Comparison of ENCODE assay signal across 16 cellular contexts in genomic region chr12:58906917-58907316, GRCh38.
"Had no signal": no experiment of that assay in that cellular context is flagged by ENCODE, and none has a peak within 500 bp of the region (broad histone marks: within the 10 kb centered on the region; RNA-seq: fewer than 3 reads in every experiment).

No MANE protein-coding gene starts in this region.

- H3K4me1 ChIP-seq: lower lobe of right lung had no signal

- H3K27ac ChIP-seq: ascending aorta, gastrocnemius medialis, heart right ventricle, lower lobe of right lung, neutrophil, thyroid gland had no signal

- H3K36me3 ChIP-seq: gastrocnemius medialis, neutrophil had no signal

- DNase-seq: activated CD4-positive, alpha-beta memory T cell treated with anti-CD3 and anti-CD28 coated beads for 36 hours; activated CD8-positive, alpha-beta memory T cell treated with anti-CD3 and anti-CD28 coated beads, Interleukin-2, amount 10 ng/mL, durations not matched to agents 7 days and 5 days; activated naive CD4-positive, alpha-beta T cell treated with anti-CD3 and anti-CD28 coated beads, Interleukin-2, amount 10 ng/mL, durations not matched to agents 7 days and 5 days; activated T-cell treated with anti-CD3 and anti-CD28 coated beads, Interleukin-2, amount 50 U/mL, for 1 hour; gastrocnemius medialis; heart right ventricle; left cardiac atrium; lower lobe of right lung; naive B cell; retina; stimulated activated CD4-positive, alpha-beta T cell treated with anti-CD3 and anti-CD28 coated beads, Interleukin-4, amount 100 ng/mL, for 1 hour; stimulated activated naive B cell treated with anti-CD40 and anti-IgM and Interleukin-4, amounts not matched to agents 10 μg/mL and 1 μg/mL and 100 μg/mL, for 72 hours; T-helper 1 cell; thyroid gland had no signal

- H3K9me3 Mint-ChIP-seq: activated CD4-positive, alpha-beta memory T cell treated with anti-CD3 and anti-CD28 coated beads for 36 hours; activated naive CD4-positive, alpha-beta T cell treated with anti-CD3 and anti-CD28 coated beads, Interleukin-2, amount 10 ng/mL, durations not matched to agents 7 days and 5 days; stimulated activated naive B cell treated with anti-CD40 and anti-IgM and Interleukin-4, amounts not matched to agents 10 μg/mL and 1 μg/mL and 100 μg/mL, for 72 hours had no signal

- H3K27me3 Mint-ChIP-seq: activated CD4-positive, alpha-beta memory T cell treated with anti-CD3 and anti-CD28 coated beads for 36 hours; activated CD8-positive, alpha-beta memory T cell treated with anti-CD3 and anti-CD28 coated beads, Interleukin-2, amount 10 ng/mL, durations not matched to agents 7 days and 5 days; activated naive CD4-positive, alpha-beta T cell treated with anti-CD3 and anti-CD28 coated beads, Interleukin-2, amount 10 ng/mL, durations not matched to agents 7 days and 5 days; stimulated activated naive B cell treated with anti-CD40 and anti-IgM and Interleukin-4, amounts not matched to agents 10 μg/mL and 1 μg/mL and 100 μg/mL, for 72 hours had no signal

- H3K36me3 Mint-ChIP-seq: activated CD4-positive, alpha-beta memory T cell treated with anti-CD3 and anti-CD28 coated beads for 36 hours; activated CD8-positive, alpha-beta memory T cell treated with anti-CD3 and anti-CD28 coated beads, Interleukin-2, amount 10 ng/mL, durations not matched to agents 7 days and 5 days; activated naive CD4-positive, alpha-beta T cell treated with anti-CD3 and anti-CD28 coated beads, Interleukin-2, amount 10 ng/mL, durations not matched to agents 7 days and 5 days; naive B cell; stimulated activated naive B cell treated with anti-CD40 and anti-IgM and Interleukin-4, amounts not matched to agents 10 μg/mL and 1 μg/mL and 100 μg/mL, for 72 hours had no signal

- H3K27me3 ChIP-seq: ascending aorta, gastrocnemius medialis, heart right ventricle, neutrophil, thyroid gland had no signal

- H3K4me3 Mint-ChIP-seq: activated CD4-positive, alpha-beta memory T cell treated with anti-CD3 and anti-CD28 coated beads for 36 hours; activated CD8-positive, alpha-beta memory T cell treated with anti-CD3 and anti-CD28 coated beads, Interleukin-2, amount 10 ng/mL, durations not matched to agents 7 days and 5 days; activated naive CD4-positive, alpha-beta T cell treated with anti-CD3 and anti-CD28 coated beads, Interleukin-2, amount 10 ng/mL, durations not matched to agents 7 days and 5 days; stimulated activated naive B cell treated with anti-CD40 and anti-IgM and Interleukin-4, amounts not matched to agents 10 μg/mL and 1 μg/mL and 100 μg/mL, for 72 hours had no signal

- H3K27ac Mint-ChIP-seq: activated CD4-positive, alpha-beta memory T cell treated with anti-CD3 and anti-CD28 coated beads for 36 hours; activated CD8-positive, alpha-beta memory T cell treated with anti-CD3 and anti-CD28 coated beads, Interleukin-2, amount 10 ng/mL, durations not matched to agents 7 days and 5 days; activated naive CD4-positive, alpha-beta T cell treated with anti-CD3 and anti-CD28 coated beads, Interleukin-2, amount 10 ng/mL, durations not matched to agents 7 days and 5 days; naive B cell; stimulated activated naive B cell treated with anti-CD40 and anti-IgM and Interleukin-4, amounts not matched to agents 10 μg/mL and 1 μg/mL and 100 μg/mL, for 72 hours had no signal

- ATAC-seq: activated CD8-positive, alpha-beta memory T cell treated with anti-CD3 and anti-CD28 coated beads, Interleukin-2, amount 10 ng/mL, durations not matched to agents 7 days and 5 days; gastrocnemius medialis; heart right ventricle; left cardiac atrium; lower lobe of right lung; stimulated activated naive B cell treated with anti-CD40 and anti-IgM and Interleukin-4, amounts not matched to agents 10 μg/mL and 1 μg/mL and 100 μg/mL, for 72 hours had no signal

- H3K9me3 ChIP-seq: ascending aorta, gastrocnemius medialis, lower lobe of right lung, neutrophil, thyroid gland had no signal

- H3K4me1 Mint-ChIP-seq: activated CD8-positive, alpha-beta memory T cell treated with anti-CD3 and anti-CD28 coated beads, Interleukin-2, amount 10 ng/mL, durations not matched to agents 7 days and 5 days; activated naive CD4-positive, alpha-beta T cell treated with anti-CD3 and anti-CD28 coated beads, Interleukin-2, amount 10 ng/mL, durations not matched to agents 7 days and 5 days; naive B cell; stimulated activated naive B cell treated with anti-CD40 and anti-IgM and Interleukin-4, amounts not matched to agents 10 μg/mL and 1 μg/mL and 100 μg/mL, for 72 hours had no signal

- H3K4me3 ChIP-seq: ascending aorta, gastrocnemius medialis, heart right ventricle, lower lobe of right lung, thyroid gland had no signal
